ENCODE assay signal across 10 cellular contexts in genomic region chr2:45891719-45892118, GRCh38.
DNase-seq lines count a peak whose midpoint lies in the region; ATAC-seq and TF ChIP-seq lines count a peak whose summit lies in the region.
"Had no signal": no experiment of that assay in that cellular context is flagged by ENCODE, and none has a peak within 500 bp of the region (broad histone marks: within the 10 kb centered on the region; RNA-seq: fewer than 3 reads in every experiment).

No MANE protein-coding gene starts in this region.

- intact Hi-C loops in left cardiac atrium (cut with DNase I), result no loop called here

- DNase-seq in activated naive CD8-positive, alpha-beta T cell treated with anti-CD3 and anti-CD28 coated beads, Interleukin-2, amount 50 U/mL, for 24 hours, result no peak
- peak; percentile 68 for DNase-seq in NCI-H2196 (lab: John Stamatoyannopoulos, UW; ENCODE audit: unreplicated experiment)
- peak; percentile 72 for DNase-seq in ureter (ENCODE audit: low spot score)
- no peak for DNase-seq in DMS 273 treated with DMSO at 0.1 percent for 48 hours (lab: John Stamatoyannopoulos, UW)
- no peak for DNase-seq in left cardiac atrium
- DNase-seq: activated CD4-positive, alpha-beta T cell treated with anti-CD3 and anti-CD28 coated beads, Interleukin-2, amount 50 U/mL, for 1 hour; PC-3 had no signal

- peaks cover 44% of the 10 kb centered on the region for H3K4me1 Mint-ChIP-seq in activated naive CD8-positive, alpha-beta T cell (ENCODE audit: low read depth)
- H3K4me1 Mint-ChIP-seq in activated naive CD8-positive, alpha-beta T cell treated with anti-CD3 and anti-CD28 coated beads, Interleukin-2, amount 50 U/mL, for 24 hours, result peaks cover 40% of the 10 kb centered on the region

- H3K4me3 Mint-ChIP-seq in activated naive CD8-positive, alpha-beta T cell, result peak overlapping the region; percentile 11
- no peak overlapping the region for H3K4me3 Mint-ChIP-seq in activated naive CD8-positive, alpha-beta T cell treated with anti-CD3 and anti-CD28 coated beads, Interleukin-2, amount 50 U/mL, for 24 hours

- H3K27me3 Mint-ChIP-seq in activated naive CD8-positive, alpha-beta T cell, result no peaks in the 10 kb centered on the region
- no peaks in the 10 kb centered on the region for H3K27me3 Mint-ChIP-seq in activated naive CD8-positive, alpha-beta T cell treated with anti-CD3 and anti-CD28 coated beads, Interleukin-2, amount 50 U/mL, for 24 hours

- H3K9me3 Mint-ChIP-seq in activated naive CD8-positive, alpha-beta T cell (ENCODE audit: low read depth), result no peaks in the 10 kb centered on the region
- no peaks in the 10 kb centered on the region for H3K9me3 Mint-ChIP-seq in activated naive CD8-positive, alpha-beta T cell treated with anti-CD3 and anti-CD28 coated beads, Interleukin-2, amount 50 U/mL, for 24 hours

- H3K27ac Mint-ChIP-seq in activated naive CD8-positive, alpha-beta T cell, result no peak overlapping the region
- no peak overlapping the region for H3K27ac Mint-ChIP-seq in activated naive CD8-positive, alpha-beta T cell treated with anti-CD3 and anti-CD28 coated beads, Interleukin-2, amount 50 U/mL, for 24 hours

- no peaks in the 10 kb centered on the region for H3K36me3 Mint-ChIP-seq in activated naive CD8-positive, alpha-beta T cell
- no peaks in the 10 kb centered on the region for H3K36me3 Mint-ChIP-seq in activated naive CD8-positive, alpha-beta T cell treated with anti-CD3 and anti-CD28 coated beads, Interleukin-2, amount 50 U/mL, for 24 hours (ENCODE audit: low read depth)

- no peak for ATAC-seq in activated naive CD8-positive, alpha-beta T cell treated with anti-CD3 and anti-CD28 coated beads, Interleukin-2, amount 50 U/mL, for 24 hours
- ATAC-seq in esophagus mucosa (peak; percentile 45), SK-N-SH treated with all-trans-retinoic acid at 6 μM for 48 hours (no peak), left cardiac atrium (no peak)
- ATAC-seq: PC-3 had no signal

TF ChIP-seq in SK-N-SH treated with all-trans-retinoic acid at 6 μM for 48 hours, 23 proteins besides CTCF, POLR2A, EP300 and RAD21:
- TF ChIP-seq PPARA (CRISPR knock-in tag; IDR thresholded peaks at IDR 0.05; ENCODE audit: borderline replicate concordance) (no peak), SNAI2 (CRISPR knock-in tag; IDR thresholded peaks at IDR 0.05) (no peak), ISL1 (CRISPR knock-in tag; IDR thresholded peaks at IDR 0.05) (no peak), BACH2 (CRISPR knock-in tag; IDR thresholded peaks at IDR 0.05; ENCODE audit: borderline replicate concordance) (no peak), OSR1 (CRISPR knock-in tag; IDR thresholded peaks at IDR 0.05) (no peak), RARB (CRISPR knock-in tag; IDR thresholded peaks at IDR 0.05) (no peak)

Comparison
In these comparisons a context has a peak if more than half of its experiments do, and no peak if none do; other contexts are left out.
1. DNase-seq: peak in NCI-H2196 (single experiment) and ureter (single experiment); none in activated naive CD8-positive, alpha-beta T cell treated with anti-CD3 and anti-CD28 coated beads, Interleukin-2, amount 50 U/mL, for 24 hours (single experiment), DMS 273 treated with DMSO at 0.1 percent for 48 hours (single experiment) and left cardiac atrium (single experiment).